In genomic region chr2:1521878-1522495, GRCh38 we compare ENCODE assay signal across 27 cellular contexts.
"Had no signal": no experiment of that assay in that cellular context is flagged by ENCODE, and none has a peak within 500 bp of the region (broad histone marks: within the 10 kb centered on the region; RNA-seq: fewer than 3 reads in every experiment).

No MANE protein-coding gene starts in this region.

- H3K27ac ChIP-seq: coronary artery, dorsolateral prefrontal cortex, gastrocnemius medialis, heart right ventricle, left ventricle myocardium inferior, lower lobe of right lung, parathyroid adenoma, psoas muscle, right lobe of liver, testis, tibial nerve, upper lobe of right lung, vagina had no signal

- H3K36me3 ChIP-seq: gastrocnemius medialis, heart right ventricle, left ventricle myocardium inferior, lower lobe of right lung, right lobe of liver, tibial nerve, upper lobe of right lung, vagina had no signal

- H3K36me3 Mint-ChIP-seq: memory B cell; mesothelial cell of epicardium; naive B cell; stimulated activated effector memory CD8-positive, alpha-beta T cell treated with anti-CD3 and anti-CD28 coated beads, Interleukin-12 subunit alpha, Interleukin-12 subunit beta, amount 100 ng/mL, for 72 hours had no signal

- DNase-seq: dorsolateral prefrontal cortex; effector CD8-positive, alpha-beta T cell; gastrocnemius medialis; heart right ventricle; hypothalamus; islet precursor cell; left cardiac atrium; left ventricle myocardium inferior; lower lobe of right lung; naive B cell; psoas muscle; retina; stimulated activated CD4-positive, alpha-beta T cell treated with anti-CD3 and anti-CD28 coated beads, Interleukin-4, amount 100 ng/mL, for 1 hour; stimulated activated CD8-positive, alpha-beta memory T cell treated with anti-CD3 and anti-CD28 coated beads, Interleukin-4, amount 100 ng/mL, for 48 hours; testis; upper lobe of right lung had no signal

- H3K4me3 Mint-ChIP-seq: memory B cell; mesothelial cell of epicardium; nephron; stimulated activated effector memory CD8-positive, alpha-beta T cell treated with anti-CD3 and anti-CD28 coated beads, Interleukin-12 subunit alpha, Interleukin-12 subunit beta, amount 100 ng/mL, for 72 hours; stimulated activated naive CD8-positive, alpha-beta T cell treated with anti-CD3 and anti-CD28 coated beads, Interleukin-15, Interleukin-2, amounts not matched to agents 100 ng/mL and 50 ng/mL, for 24 hours had no signal

- H3K27me3 Mint-ChIP-seq: stimulated activated naive CD8-positive, alpha-beta T cell treated with anti-CD3 and anti-CD28 coated beads, Interleukin-15, Interleukin-2, amounts not matched to agents 100 ng/mL and 50 ng/mL, for 24 hours had no signal

- H3K4me3 ChIP-seq: coronary artery, dorsolateral prefrontal cortex, gastrocnemius medialis, heart right ventricle, left ventricle myocardium inferior, lower lobe of right lung, psoas muscle, right lobe of liver, testis, tibial nerve, upper lobe of right lung, vagina had no signal

- H3K9ac ChIP-seq: parathyroid adenoma had no signal

- H3K27me3 ChIP-seq: gastrocnemius medialis, heart right ventricle, right lobe of liver, testis, tibial nerve, upper lobe of right lung, vagina had no signal

- ATAC-seq: esophagus mucosa, gastrocnemius medialis, left cardiac atrium, psoas muscle, upper lobe of right lung had no signal

- H3K27ac Mint-ChIP-seq: memory B cell; mesothelial cell of epicardium; nephron; stimulated activated effector memory CD8-positive, alpha-beta T cell treated with anti-CD3 and anti-CD28 coated beads, Interleukin-12 subunit alpha, Interleukin-12 subunit beta, amount 100 ng/mL, for 72 hours; stimulated activated naive CD8-positive, alpha-beta T cell treated with anti-CD3 and anti-CD28 coated beads, Interleukin-15, Interleukin-2, amounts not matched to agents 100 ng/mL and 50 ng/mL, for 24 hours had no signal

- H3K9me3 Mint-ChIP-seq: mesothelial cell of epicardium; naive B cell; nephron; stimulated activated effector memory CD8-positive, alpha-beta T cell treated with anti-CD3 and anti-CD28 coated beads, Interleukin-12 subunit alpha, Interleukin-12 subunit beta, amount 100 ng/mL, for 72 hours; stimulated activated naive CD8-positive, alpha-beta T cell treated with anti-CD3 and anti-CD28 coated beads, Interleukin-15, Interleukin-2, amounts not matched to agents 100 ng/mL and 50 ng/mL, for 24 hours had no signal

- H3K4me1 ChIP-seq: gastrocnemius medialis, lower lobe of right lung, parathyroid adenoma, psoas muscle, right lobe of liver, testis, tibial nerve, upper lobe of right lung, vagina had no signal

- H3K9me3 ChIP-seq: gastrocnemius medialis, heart right ventricle, left ventricle myocardium inferior, lower lobe of right lung, psoas muscle, right lobe of liver, testis, tibial nerve, upper lobe of right lung, vagina had no signal
